1 cellular context compared by ENCODE assay signal in the genomic region with DNA sequence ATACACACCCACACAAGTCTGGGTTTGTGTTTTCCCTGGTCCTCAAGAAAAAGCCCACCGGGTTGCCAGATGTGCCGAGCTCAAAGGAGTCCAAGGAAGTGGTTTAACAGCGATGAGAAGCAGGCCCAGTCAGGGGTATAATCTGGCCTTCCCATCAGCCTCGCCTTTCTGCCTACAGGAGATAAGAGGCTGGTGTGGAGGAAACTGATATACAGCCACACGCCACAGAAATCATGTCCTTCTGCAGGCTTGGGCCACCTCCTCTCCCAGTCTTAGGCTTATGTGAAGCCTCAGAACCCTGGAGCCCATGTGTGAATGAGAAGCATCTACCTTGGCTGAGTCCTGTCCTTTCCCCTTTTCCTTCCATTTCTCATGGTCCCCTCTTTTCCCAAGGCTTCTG.
TF ChIP-seq lines count a peak whose summit lies in the region.

No MANE protein-coding gene starts in this region.

TF ChIP-seq in IMR-90, 13 proteins besides CTCF, POLR2A, EP300 and RAD21 (continued from another document):
- TF ChIP-seq MXI1 (IDR thresholded peaks at IDR 0.05; ENCODE audit: borderline replicate concordance, low read depth, low read length) (no peak), BHLHE40 (IDR thresholded peaks at IDR 0.05; ENCODE audit: low read depth, low read length) (no peak), USF2 (IDR thresholded peaks at IDR 0.05; ENCODE audit: low read depth, low read length) (no peak)
